19 cellular contexts compared by ENCODE assay signal in the genomic region with DNA sequence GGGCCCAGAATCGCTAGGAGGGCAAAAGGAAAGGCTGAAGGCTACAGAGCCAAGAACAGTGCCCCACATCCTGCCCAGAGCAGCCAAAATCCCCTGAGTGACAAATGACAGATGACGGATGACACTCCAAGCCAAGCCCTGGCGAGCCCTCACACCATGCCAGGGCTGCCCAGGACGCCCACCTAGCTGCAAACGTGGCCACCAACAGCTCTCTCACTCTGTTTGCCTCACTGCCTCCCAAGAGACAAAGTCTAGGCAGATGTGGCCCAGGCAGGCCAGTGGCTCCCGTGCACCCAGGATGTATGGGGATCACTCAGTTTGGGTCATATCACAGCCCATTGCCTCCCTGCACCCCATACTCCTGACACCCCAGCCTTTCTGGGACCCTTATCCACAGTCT.
DNase-seq lines count a peak whose midpoint lies in the region; ATAC-seq and TF ChIP-seq lines count a peak whose summit lies in the region.
"Had no signal": no experiment of that assay in that cellular context is flagged by ENCODE, and none has a peak within 500 bp of the region (broad histone marks: within the 10 kb centered on the region; RNA-seq: fewer than 3 reads in every experiment).

No MANE protein-coding gene starts in this region.

- DNase-seq in left cardiac atrium = no peak
- DNase-seq in cardiac septum (ENCODE audit: low spot score) = no peak
- peak; percentile 71 for DNase-seq in osteocyte (ENCODE audit: extremely low spot score, unreplicated experiment)
- peak; percentile 26 for DNase-seq in sigmoid colon
- no peak for DNase-seq in iPS-NIHi11 (ENCODE audit: low spot score)
- DNase-seq in foreskin melanocyte = no peak
- no peak for DNase-seq in stomach
- DNase-seq: AML-193; Caco-2; Calu3; CD4-positive, alpha-beta T cell; CD8-positive, alpha-beta T cell; DMS79 treated with DMSO at 0.1 percent for 48 hours; GF-D8 had no signal

- no peaks in the 10 kb centered on the region for H3K9me3 ChIP-seq in sigmoid colon
- H3K9me3 ChIP-seq in stomach = no peaks in the 10 kb centered on the region
- H3K9me3 ChIP-seq: A549; BLaER1 treated with 17β-estradiol and CSF1 and Interleukin-3, amounts not matched to agents 10 nM and 100 nM had no signal

- H3K4me3 ChIP-seq in sigmoid colon (no peak overlapping the region), stomach (no peak overlapping the region)
- H3K4me3 ChIP-seq: A549; BLaER1 treated with 17β-estradiol and CSF1 and Interleukin-3, amounts not matched to agents 10 nM and 100 nM had no signal

- H3K4me1 ChIP-seq in sigmoid colon (no peaks in the 10 kb centered on the region), stomach (no peaks in the 10 kb centered on the region)

- TF ChIP-seq CTCF in osteocyte (IDR thresholded peaks at IDR 0.05) (no peak), sigmoid colon (IDR thresholded peaks at IDR 0.05) (no peak), stomach (IDR thresholded peaks at IDR 0.05) (no peak)

- ATAC-seq in left cardiac atrium = peak; percentile 45 to 51
- ATAC-seq: A549; CD8-positive, alpha-beta T cell had no signal

- peaks cover under 1% of the 10 kb centered on the region for H3K27me3 Mint-ChIP-seq in osteocyte (ENCODE audit: unreplicated experiment)
- H3K27me3 Mint-ChIP-seq: B cell had no signal

- no peaks in the 10 kb centered on the region for H3K9me3 Mint-ChIP-seq in osteocyte (ENCODE audit: unreplicated experiment)
- H3K9me3 Mint-ChIP-seq: CD8-positive, alpha-beta T cell had no signal

- H3K4me1 Mint-ChIP-seq in osteocyte (ENCODE audit: unreplicated experiment) = no peaks in the 10 kb centered on the region
- H3K4me1 Mint-ChIP-seq: B cell had no signal

- TF ChIP-seq EP300 in sigmoid colon (IDR thresholded peaks at IDR 0.05) = no peak
- TF ChIP-seq EP300 in stomach (IDR thresholded peaks at IDR 0.05) = no peak

- intact Hi-C loops in left cardiac atrium (cut with DNase I) = no loop called here
- intact Hi-C loops in cardiac septum (cut with DNase I) = no loop called here
- intact Hi-C loops in sigmoid colon (cut with DNase I) = no loop called here
- intact Hi-C loops in stomach (cut with DNase I; ENCODE audit: low total_unique reads) = no loop called here

- no peak overlapping the region for H3K27ac Mint-ChIP-seq in osteocyte (ENCODE audit: unreplicated experiment)
- H3K27ac Mint-ChIP-seq: B cell; CD4-positive, alpha-beta T cell; CD8-positive, alpha-beta T cell had no signal

- TF ChIP-seq POLR2A in sigmoid colon (IDR thresholded peaks at IDR 0.05) = no peak
- TF ChIP-seq POLR2A in stomach (IDR thresholded peaks at IDR 0.05) = no peak

- H3K36me3 ChIP-seq in sigmoid colon (no peaks in the 10 kb centered on the region), stomach (no peaks in the 10 kb centered on the region)
- H3K36me3 ChIP-seq: BLaER1 treated with 17β-estradiol and CSF1 and Interleukin-3, amounts not matched to agents 10 nM and 100 nM had no signal

- WGBS in sigmoid colon, 2 donors = 89 to 93% methylated on average over 6 of the region's 6 CpGs
- 64 to 89% (median 81%) methylated on average over 2 to 6 of the region's 6 CpGs for WGBS in stomach, 5 donors

- H3K27me3 ChIP-seq in sigmoid colon (no peaks in the 10 kb centered on the region), stomach (no peaks in the 10 kb centered on the region)
- H3K27me3 ChIP-seq: BLaER1 treated with 17β-estradiol and CSF1 and Interleukin-3, amounts not matched to agents 10 nM and 100 nM had no signal

- no peaks in the 10 kb centered on the region for H3K36me3 Mint-ChIP-seq in osteocyte (ENCODE audit: unreplicated experiment)
- H3K36me3 Mint-ChIP-seq: CD8-positive, alpha-beta T cell had no signal

- H3K27ac ChIP-seq in sigmoid colon (no peak overlapping the region), stomach (no peak overlapping the region)
- H3K27ac ChIP-seq: 22Rv1; A549; BLaER1 treated with 17β-estradiol and CSF1 and Interleukin-3, amounts not matched to agents 10 nM and 100 nM; C4-2B had no signal

- H3K4me3 Mint-ChIP-seq in osteocyte (ENCODE audit: unreplicated experiment) = no peak overlapping the region
- H3K4me3 Mint-ChIP-seq: B cell; CD4-positive, alpha-beta T cell; CD8-positive, alpha-beta T cell had no signal

Comparison
In these comparisons a context has a peak if more than half of its experiments do, and no peak if none do; other contexts are left out.
1. DNase-seq: peak in osteocyte (single experiment) and sigmoid colon (single experiment); none in left cardiac atrium (single experiment), cardiac septum (single experiment), iPS-NIHi11 (single experiment), foreskin melanocyte (single experiment) and stomach (single experiment).